ENCODE assay signal across 10 cellular contexts in genomic region chr3:15634671-15635661, GRCh38. TPM values are rescaled to one million over a fixed set of nuclear protein-coding genes. Genes with fewer than 3 reads are reported as not detected.
DNase-seq lines count a peak whose midpoint lies in the region; ATAC-seq and TF ChIP-seq lines count a peak whose summit lies in the region.
"Had no signal": no experiment of that assay in that cellular context is flagged by ENCODE, and none has a peak within 500 bp of the region (broad histone marks: within the 10 kb centered on the region; RNA-seq: fewer than 3 reads in every experiment).

No MANE protein-coding gene starts in this region.

- peaks cover 14 to 26% of the 10 kb centered on the region in 2 donors for H3K4me1 ChIP-seq in ascending aorta

- no peak overlapping the region for H3K4me3 Mint-ChIP-seq in stimulated activated memory B cell treated with anti-CD40 and anti-IgM and Interleukin-4, amounts not matched to agents 10 μg/mL and 1 μg/mL and 100 μg/mL, for 72 hours
- H3K4me3 Mint-ChIP-seq in activated CD4-positive, alpha-beta T cell treated with anti-CD3 and anti-CD28 coated beads, Interleukin-2, amount 10 ng/mL, durations not matched to agents 24 days and 14 days: no peak overlapping the region
- H3K4me3 Mint-ChIP-seq in Calu3 (ENCODE audit: low read depth, unreplicated experiment): no peak overlapping the region

- intact Hi-C loops in ascending aorta (cut with DNase I) (loop anchor here (5.0 kb wide), 1 partner anchor 612 kb away; no protein-coding TSS in a partner anchor), Calu3 (cut with micrococcal nuclease; ENCODE audit: unreplicated experiment) (loop anchor here (5.0 kb wide), 2 partner anchors 412 to 612 kb away; no protein-coding TSS in a partner anchor)
- intact Hi-C loops in activated CD4-positive, alpha-beta T cell treated with anti-CD3 and anti-CD28 coated beads, Interleukin-2, amount 10 ng/mL, durations not matched to agents 24 days and 14 days (cut with micrococcal nuclease): loop anchor here (5.0 to 10.0 kb wide), 3 partner anchors 33 to 610 kb away; partner anchors contain the start of genes BTD and HACL1

- no peaks in the 10 kb centered on the region for H3K27me3 ChIP-seq in ascending aorta

- no peaks in the 10 kb centered on the region for H3K9me3 ChIP-seq in ascending aorta

- BruUV-seq in Calu3 (replicated peaks; lab: Mats Ljungman, UMichigan): no TSS peak

- peak overlapping the region; percentile 61 to 69 for H3K27ac ChIP-seq in ascending aorta

- H3K4me1 Mint-ChIP-seq in stimulated activated memory B cell treated with anti-CD40 and anti-IgM and Interleukin-4, amounts not matched to agents 10 μg/mL and 1 μg/mL and 100 μg/mL, for 72 hours: peaks cover 58% of the 10 kb centered on the region
- peaks cover 50% of the 10 kb centered on the region for H3K4me1 Mint-ChIP-seq in activated CD4-positive, alpha-beta T cell treated with anti-CD3 and anti-CD28 coated beads, Interleukin-2, amount 10 ng/mL, durations not matched to agents 24 days and 14 days
- peaks cover 4% of the 10 kb centered on the region for H3K4me1 Mint-ChIP-seq in Calu3 (ENCODE audit: low read depth, unreplicated experiment)

- TF ChIP-seq CTCF in ascending aorta (IDR thresholded peaks at IDR 0.05) (no peak), Calu3 (IDR thresholded peaks at IDR 0.05; ENCODE audit: unreplicated experiment) (no peak)

- no peaks in the 10 kb centered on the region for H3K36me3 ChIP-seq in ascending aorta

- peak; percentile 78 for DNase-seq in GM03348 (ENCODE audit: low spot score)
- no peak for DNase-seq in ascending aorta (ENCODE audit: low spot score in 2 of 2)
- peak; percentile 70 for DNase-seq in iris pigment epithelial cell (ENCODE audit: low read depth)
- no peak for DNase-seq in activated CD4-positive, alpha-beta T cell treated with anti-CD3 and anti-CD28 coated beads, Interleukin-2, amount 10 ng/mL, durations not matched to agents 24 days and 14 days
- DNase-seq in stimulated activated CD4-positive, alpha-beta T cell treated with anti-CD3 and anti-CD28 coated beads, Interleukin-1b, Interleukin-23, amount 100 ng/mL, for 48 hours: no peak
- DNase-seq in Calu3: no peak
- DNase-seq in DMS153 treated with DMSO at 0.1 percent for 48 hours (lab: John Stamatoyannopoulos, UW; ENCODE audit: unreplicated experiment): no peak
- DNase-seq: NCI-H1092 treated with DMSO at 0.1 percent for 48 hours had no signal

- CTCF ChIA-PET in Calu3 (lab: Charles Lee): interaction anchor here (0.8 kb wide), 1 partner anchor 56 kb away, joined by 4 read pairs; no protein-coding TSS in a partner anchor

- H3K27ac Mint-ChIP-seq in stimulated activated memory B cell treated with anti-CD40 and anti-IgM and Interleukin-4, amounts not matched to agents 10 μg/mL and 1 μg/mL and 100 μg/mL, for 72 hours: peak overlapping the region; percentile 92
- no peak overlapping the region for H3K27ac Mint-ChIP-seq in activated CD4-positive, alpha-beta T cell treated with anti-CD3 and anti-CD28 coated beads, Interleukin-2, amount 10 ng/mL, durations not matched to agents 24 days and 14 days
- no peak overlapping the region for H3K27ac Mint-ChIP-seq in Calu3 (ENCODE audit: unreplicated experiment)

- H3K36me3 Mint-ChIP-seq in stimulated activated memory B cell treated with anti-CD40 and anti-IgM and Interleukin-4, amounts not matched to agents 10 μg/mL and 1 μg/mL and 100 μg/mL, for 72 hours: no peaks in the 10 kb centered on the region
- H3K36me3 Mint-ChIP-seq in activated CD4-positive, alpha-beta T cell treated with anti-CD3 and anti-CD28 coated beads, Interleukin-2, amount 10 ng/mL, durations not matched to agents 24 days and 14 days (ENCODE audit: low read depth): no peaks in the 10 kb centered on the region
- H3K36me3 Mint-ChIP-seq in Calu3 (ENCODE audit: insufficient read depth, unreplicated experiment): no peaks in the 10 kb centered on the region

- no peak for ATAC-seq in stimulated activated memory B cell treated with anti-CD40 and anti-IgM and Interleukin-4, amounts not matched to agents 10 μg/mL and 1 μg/mL and 100 μg/mL, for 72 hours

- no peaks in the 10 kb centered on the region for H3K27me3 Mint-ChIP-seq in stimulated activated memory B cell treated with anti-CD40 and anti-IgM and Interleukin-4, amounts not matched to agents 10 μg/mL and 1 μg/mL and 100 μg/mL, for 72 hours
- no peaks in the 10 kb centered on the region for H3K27me3 Mint-ChIP-seq in activated CD4-positive, alpha-beta T cell treated with anti-CD3 and anti-CD28 coated beads, Interleukin-2, amount 10 ng/mL, durations not matched to agents 24 days and 14 days
- no peaks in the 10 kb centered on the region for H3K27me3 Mint-ChIP-seq in Calu3 (ENCODE audit: unreplicated experiment)
- H3K27me3 Mint-ChIP-seq: progenitor cell of endocrine pancreas had no signal

- H3K4me3 ChIP-seq in ascending aorta: peak overlapping the region in 1 of 2 donors; percentile 28

- H3K9me3 Mint-ChIP-seq in stimulated activated memory B cell treated with anti-CD40 and anti-IgM and Interleukin-4, amounts not matched to agents 10 μg/mL and 1 μg/mL and 100 μg/mL, for 72 hours: no peaks in the 10 kb centered on the region
- no peaks in the 10 kb centered on the region for H3K9me3 Mint-ChIP-seq in activated CD4-positive, alpha-beta T cell treated with anti-CD3 and anti-CD28 coated beads, Interleukin-2, amount 10 ng/mL, durations not matched to agents 24 days and 14 days
- no peaks in the 10 kb centered on the region for H3K9me3 Mint-ChIP-seq in Calu3 (ENCODE audit: low read depth, unreplicated experiment)

RNA-seq across cellular contexts. Expression of gene BTD, which starts 33.4 kb away (rescaled TPM):
- 11.8 TPM for total RNA-seq in ascending aorta
- 2.0 and 2.1 TPM in 2 replicates for total RNA-seq in activated CD4-positive, alpha-beta T cell treated with anti-CD3 and anti-CD28 coated beads, Interleukin-2, amount 10 ng/mL, durations not matched to agents 24 days and 14 days
- 7.7 and 9.4 TPM in 2 replicates for total RNA-seq in Calu3 (2022)

RNA-seq across cellular contexts. Expression of gene HACL1, which starts 33.6 kb away (rescaled TPM):
- total RNA-seq in ascending aorta: 13.8 TPM
- total RNA-seq in activated CD4-positive, alpha-beta T cell treated with anti-CD3 and anti-CD28 coated beads, Interleukin-2, amount 10 ng/mL, durations not matched to agents 24 days and 14 days: 19.3 and 21.4 TPM in 2 replicates
- total RNA-seq in Calu3 (2022): 19.6 and 21.4 TPM in 2 replicates

Comparison
In these comparisons a context has a peak if more than half of its experiments do, and no peak if none do; other contexts are left out.
1. DNase-seq: peak in GM03348 (single experiment) and iris pigment epithelial cell (single experiment); none in ascending aorta (0 of 2), activated CD4-positive, alpha-beta T cell treated with anti-CD3 and anti-CD28 coated beads, Interleukin-2, amount 10 ng/mL, durations not matched to agents 24 days and 14 days (single experiment), stimulated activated CD4-positive, alpha-beta T cell treated with anti-CD3 and anti-CD28 coated beads, Interleukin-1b, Interleukin-23, amount 100 ng/mL, for 48 hours (single experiment), Calu3 (single experiment) and DMS153 treated with DMSO at 0.1 percent for 48 hours (single experiment).